17 cellular contexts compared by ENCODE assay signal in genomic region chr22:23951383-23951782, GRCh38. TPM values are rescaled to one million over a fixed set of nuclear protein-coding genes. Genes with fewer than 3 reads are reported as not detected.
"Had no signal": no experiment of that assay in that cellular context is flagged by ENCODE, and none has a peak within 500 bp of the region (broad histone marks: within the 10 kb centered on the region; RNA-seq: fewer than 3 reads in every experiment).

No MANE protein-coding gene starts in this region.

RNA-seq across cellular contexts. Expression of gene GSTT2B, which starts 9.6 kb away (rescaled TPM):
- total RNA-seq: activated B cell treated with CpG ODN at 0.5 μM for 24 hours; activated naive CD4-positive, alpha-beta T cell treated with anti-CD3 and anti-CD28 coated beads for 36 hours; activated naive CD8-positive, alpha-beta T cell treated with anti-CD3 and anti-CD28 coated beads, Interleukin-2, amount 10 ng/mL, durations not matched to agents 7 days and 5 days; natural killer cell; vagina had no signal

RNA-seq across cellular contexts. Expression of gene DDTL, which starts 15.3 kb away (rescaled TPM):
- total RNA-seq: activated naive CD8-positive, alpha-beta T cell treated with anti-CD3 and anti-CD28 coated beads, Interleukin-2, amount 10 ng/mL, durations not matched to agents 7 days and 5 days; epithelial cell of proximal tubule; left lobe of liver; temporal lobe; vagina had no signal

RNA-seq across cellular contexts. Expression of gene GSTT2, which starts 28.6 kb away (rescaled TPM):
- total RNA-seq: activated B cell treated with CpG ODN at 0.5 μM for 24 hours; activated naive CD4-positive, alpha-beta T cell treated with anti-CD3 and anti-CD28 coated beads for 36 hours; activated naive CD8-positive, alpha-beta T cell treated with anti-CD3 and anti-CD28 coated beads, Interleukin-2, amount 10 ng/mL, durations not matched to agents 7 days and 5 days; cerebellum; epithelial cell of proximal tubule; left lobe of liver; natural killer cell; stomach; T-helper 1 cell treated with Interleukin-12 subunit alpha and Interleukin-12 subunit beta and Interleukin-4 antibody, amounts not matched to agents 30 ng/mL and 1 ng/mL, for 36 hours; temporal lobe; vagina had no signal

RNA-seq across cellular contexts. Expression of gene GSTT4, which starts 53.9 kb away (rescaled TPM):
- total RNA-seq: activated B cell treated with CpG ODN at 0.5 μM for 24 hours; activated naive CD4-positive, alpha-beta T cell treated with anti-CD3 and anti-CD28 coated beads for 36 hours; activated naive CD8-positive, alpha-beta T cell treated with anti-CD3 and anti-CD28 coated beads, Interleukin-2, amount 10 ng/mL, durations not matched to agents 7 days and 5 days; cardiac muscle cell; cerebellum; epithelial cell of proximal tubule; heart right ventricle; kidney epithelial cell; left lobe of liver; lung; natural killer cell; right lobe of liver; stomach; T-helper 1 cell treated with Interleukin-12 subunit alpha and Interleukin-12 subunit beta and Interleukin-4 antibody, amounts not matched to agents 30 ng/mL and 1 ng/mL, for 36 hours; temporal lobe; transverse colon; vagina had no signal
